8 cellular contexts compared by ENCODE assay signal in the genomic region with DNA sequence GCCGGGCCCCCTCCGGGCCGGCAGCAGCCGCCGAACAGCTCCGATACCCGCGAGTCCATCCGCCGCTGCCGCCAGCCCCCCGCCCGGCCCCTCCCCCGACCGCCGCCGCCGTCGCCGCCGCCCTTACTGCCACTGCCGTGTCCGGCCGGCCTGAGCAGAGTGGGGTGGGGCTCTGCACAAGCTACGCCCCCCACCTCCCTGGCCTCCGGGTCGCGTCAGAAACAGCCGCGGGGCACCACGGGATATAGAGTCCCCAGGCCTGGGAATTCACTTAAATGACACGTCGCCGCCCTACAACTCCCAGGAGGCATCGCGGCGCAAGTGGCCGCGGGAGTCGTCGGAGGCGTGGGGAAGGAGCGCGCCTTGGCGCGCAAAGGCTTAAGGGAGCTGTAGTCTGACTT. TPM values are rescaled to one million over a fixed set of nuclear protein-coding genes. Genes with fewer than 3 reads are reported as not detected.
DNase-seq lines count a peak whose midpoint lies in the region; ATAC-seq, FAIRE-seq and TF ChIP-seq lines count a peak whose summit lies in the region.

A gene with protein sequence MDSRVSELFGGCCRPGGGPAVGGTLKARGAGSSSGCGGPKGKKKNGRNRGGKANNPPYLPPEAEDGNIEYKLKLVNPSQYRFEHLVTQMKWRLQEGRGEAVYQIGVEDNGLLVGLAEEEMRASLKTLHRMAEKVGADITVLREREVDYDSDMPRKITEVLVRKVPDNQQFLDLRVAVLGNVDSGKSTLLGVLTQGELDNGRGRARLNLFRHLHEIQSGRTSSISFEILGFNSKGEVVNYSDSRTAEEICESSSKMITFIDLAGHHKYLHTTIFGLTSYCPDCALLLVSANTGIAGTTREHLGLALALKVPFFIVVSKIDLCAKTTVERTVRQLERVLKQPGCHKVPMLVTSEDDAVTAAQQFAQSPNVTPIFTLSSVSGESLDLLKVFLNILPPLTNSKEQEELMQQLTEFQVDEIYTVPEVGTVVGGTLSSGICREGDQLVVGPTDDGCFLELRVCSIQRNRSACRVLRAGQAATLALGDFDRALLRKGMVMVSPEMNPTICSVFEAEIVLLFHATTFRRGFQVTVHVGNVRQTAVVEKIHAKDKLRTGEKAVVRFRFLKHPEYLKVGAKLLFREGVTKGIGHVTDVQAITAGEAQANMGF (minus strand): TSS at position 161 of the 401 bp plus-strand sequence. CDS start 102 bp downstream, at position 59.

- WGBS in prostate gland: 1% methylated on average over 27 of the region's 46 CpGs

- peak within 1 kb of the TSS; percentile 99 for H3K27ac ChIP-seq in left ventricle myocardium inferior (replicated peaks)
- H3K27ac ChIP-seq in prostate gland: peak within 1 kb of the TSS; percentile 96 to 98

- peak within 1 kb of the TSS; percentile 100 for H3K4me3 Mint-ChIP-seq in T-helper 1 cell treated with Interleukin-12 subunit alpha and Interleukin-12 subunit beta and Interleukin-4 antibody, amounts not matched to agents 30 μg/mL and 1 μg/mL, for 36 hours

- H3K4me1 ChIP-seq in left ventricle myocardium inferior (peaks cover 47% of the 10 kb centered on the region), prostate gland (replicated peaks) (peaks cover 9% of the 10 kb centered on the region)

- H3K9me3 ChIP-seq in left ventricle myocardium inferior (replicated peaks) (no peaks in the 10 kb centered on the region), prostate gland (no peaks in the 10 kb centered on the region)

- H3K27me3 Mint-ChIP-seq in T-helper 1 cell treated with Interleukin-12 subunit alpha and Interleukin-12 subunit beta and Interleukin-4 antibody, amounts not matched to agents 30 μg/mL and 1 μg/mL, for 36 hours (ENCODE audit: low read depth): no peaks in the 10 kb centered on the region

- no peak for TF ChIP-seq CTCF in left ventricle myocardium inferior (IDR thresholded peaks at IDR 0.05; ENCODE audit: borderline replicate concordance)
- TF ChIP-seq CTCF in prostate gland (IDR thresholded peaks at IDR 0.05): no peak

- DNase-seq in GM12892 (ENCODE audit: insufficient read length): peak; percentile 91
- peak; percentile 99 for DNase-seq in NCI-H146 treated with DMSO at 0.1 percent for 48 hours (lab: John Stamatoyannopoulos, UW; ENCODE audit: unreplicated experiment)
- peak; percentile 98 for DNase-seq in amniotic stem cell (lab: John Stamatoyannopoulos, UW)
- DNase-seq in left ventricle myocardium inferior: peak; percentile 99
- peak; percentile 100 for DNase-seq in prostate gland (ENCODE audit: low spot score)
- DNase-seq in urothelium cell line (ENCODE audit: low spot score): peak; percentile 97

- peak; percentile 92 for FAIRE-seq in GM12892 (lab: Jason Lieb, UNC)
- FAIRE-seq in urothelium cell line (lab: Jason Lieb, UNC): peak; percentile 27

- ATAC-seq in HG02870 (IDR thresholded peaks at IDR 0.05; ENCODE audit: unreplicated experiment): peak; percentile 80

- H3K36me3 Mint-ChIP-seq in T-helper 1 cell treated with Interleukin-12 subunit alpha and Interleukin-12 subunit beta and Interleukin-4 antibody, amounts not matched to agents 30 μg/mL and 1 μg/mL, for 36 hours (ENCODE audit: low read depth): peaks cover 23% of the 10 kb centered on the region

- intact Hi-C loops in left ventricle myocardium inferior (cut with micrococcal nuclease) (no loop called here), prostate gland (cut with DNase I) (no loop called here)

- H3K4me3 ChIP-seq in left ventricle myocardium inferior (peak within 1 kb of the TSS; percentile 99), prostate gland (peak within 1 kb of the TSS; percentile 85 to 99)

- TF ChIP-seq POLR2A in GM12892 (IDR thresholded peaks at IDR 0.05; ENCODE audit: low read depth, low read length): no peak; the same call in 1 of the 2 replicates
- peak; percentile 71 for TF ChIP-seq POLR2A in prostate gland (IDR thresholded peaks at IDR 0.05)

- H3K9me3 Mint-ChIP-seq in T-helper 1 cell treated with Interleukin-12 subunit alpha and Interleukin-12 subunit beta and Interleukin-4 antibody, amounts not matched to agents 30 μg/mL and 1 μg/mL, for 36 hours: no peaks in the 10 kb centered on the region

- H3K27me3 ChIP-seq in left ventricle myocardium inferior (ENCODE audit: low read depth) (no peaks in the 10 kb centered on the region), prostate gland (replicated peaks; ENCODE audit: insufficient read depth) (no peaks in the 10 kb centered on the region)

- H3K4me1 Mint-ChIP-seq in T-helper 1 cell treated with Interleukin-12 subunit alpha and Interleukin-12 subunit beta and Interleukin-4 antibody, amounts not matched to agents 30 μg/mL and 1 μg/mL, for 36 hours (ENCODE audit: low read depth): peaks cover 42% of the 10 kb centered on the region

- peak within 1 kb of the TSS; percentile 100 for H3K27ac Mint-ChIP-seq in T-helper 1 cell treated with Interleukin-12 subunit alpha and Interleukin-12 subunit beta and Interleukin-4 antibody, amounts not matched to agents 30 μg/mL and 1 μg/mL, for 36 hours

- H3K36me3 ChIP-seq in left ventricle myocardium inferior (peaks cover 24% of the 10 kb centered on the region), prostate gland (peaks cover 0 to 8% of the 10 kb centered on the region in 2 donors)

RNA-seq across cellular contexts. Expression of the gene that starts here (rescaled TPM):
- 39.3 TPM for polyA plus RNA-seq in GM12892 (2012; ENCODE audit: missing spikeins)
- total RNA-seq in left ventricle myocardium inferior (27.1 TPM), prostate gland (10 to 100 TPM; 22.4 to 54.9 TPM)

Comparison
In these comparisons a context has a peak if more than half of its experiments do, and no peak if none do; other contexts are left out.
1. Peak in every context shown above with its lines: DNase-seq, ATAC-seq, H3K4me3 ChIP-seq and H3K27ac ChIP-seq.